ENCODE assay signal across 9 cellular contexts in the genomic region with DNA sequence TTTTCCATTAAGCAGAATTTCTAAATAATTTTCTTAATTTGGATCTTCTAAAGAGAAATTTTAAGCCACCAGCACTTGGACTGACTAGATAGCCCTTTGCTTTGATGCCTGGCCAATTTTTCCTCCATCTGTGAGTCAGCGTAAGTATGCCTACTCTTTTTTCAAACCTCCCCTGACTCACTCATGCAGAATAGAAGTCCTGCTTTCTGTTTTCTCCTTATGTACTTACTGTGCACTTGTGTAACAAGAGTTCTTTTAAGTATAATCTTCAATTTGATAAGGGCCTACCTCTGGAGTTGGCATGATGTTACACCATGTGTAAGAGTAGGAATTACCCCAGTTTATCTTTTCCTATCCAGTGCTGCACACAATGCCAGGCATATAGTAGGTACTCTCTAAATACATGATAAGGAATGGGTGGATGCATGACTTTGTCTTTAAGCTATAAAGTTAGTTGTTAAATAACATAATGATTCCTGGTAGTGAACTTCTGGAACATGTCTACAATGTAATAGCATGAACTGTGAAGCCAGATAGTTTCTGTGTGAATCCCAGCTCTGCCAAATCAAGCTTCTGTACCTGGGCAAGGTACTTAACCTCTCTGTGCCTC.
DNase-seq lines count a peak whose midpoint lies in the region; ATAC-seq and TF ChIP-seq lines count a peak whose summit lies in the region.
"Had no signal": no experiment of that assay in that cellular context is flagged by ENCODE, and none has a peak within 500 bp of the region (broad histone marks: within the 10 kb centered on the region; RNA-seq: fewer than 3 reads in every experiment).

No MANE protein-coding gene starts in this region.

- CTCF ChIA-PET in T-cell (lab: Charles Lee): no interaction called here

- POLR2A ChIA-PET in T-cell (lab: Charles Lee): no interaction called here

- peaks cover 2% of the 10 kb centered on the region for H3K4me1 Mint-ChIP-seq in activated naive CD8-positive, alpha-beta T cell treated with anti-CD3 and anti-CD28 coated beads for 36 hours
- H3K4me1 Mint-ChIP-seq in T-cell: peaks cover 0 to 2% (median 0%) of the 10 kb centered on the region in 3 donors
- H3K4me1 Mint-ChIP-seq: activated CD4-positive, alpha-beta T cell treated with anti-CD3 and anti-CD28 coated beads for 36 hours had no signal

- TF ChIP-seq POLR2A in body of pancreas (IDR thresholded peaks at IDR 0.05) (no peak), suprapubic skin (IDR thresholded peaks at IDR 0.05) (no peak)

- peak overlapping the region; percentile 58 to 84 (median 71) for H3K27ac ChIP-seq in body of pancreas
- H3K27ac ChIP-seq in suprapubic skin: peak overlapping the region; percentile 43

- no peaks in the 10 kb centered on the region for H3K36me3 Mint-ChIP-seq in activated naive CD8-positive, alpha-beta T cell treated with anti-CD3 and anti-CD28 coated beads for 36 hours
- peaks cover 4% of the 10 kb centered on the region for H3K36me3 Mint-ChIP-seq in T-cell

- TF ChIP-seq CTCF in body of pancreas (IDR thresholded peaks at IDR 0.05): no peak
- no peak for TF ChIP-seq CTCF in suprapubic skin (IDR thresholded peaks at IDR 0.05)

- H3K9me3 ChIP-seq in body of pancreas (no peaks in the 10 kb centered on the region), suprapubic skin (no peaks in the 10 kb centered on the region)

- H3K4me3 ChIP-seq in body of pancreas (no peak overlapping the region), suprapubic skin (peak overlapping the region; percentile 35)

- peak; percentile 95 for ATAC-seq in body of pancreas
- no peak for ATAC-seq in GM18861 (IDR thresholded peaks at IDR 0.05; ENCODE audit: unreplicated experiment)
- ATAC-seq in T-cell (replicated peaks in 1 of 4): no peak
- ATAC-seq: activated CD4-positive, alpha-beta T cell treated with anti-CD3 and anti-CD28 coated beads for 36 hours had no signal

- WGBS in body of pancreas, 2 donors: 32 to 44% methylated on average over 1 of the region's 1 CpG
- 35% methylated on average over 1 of the region's 1 CpG for WGBS in suprapubic skin

- intact Hi-C loops in body of pancreas (cut with DNase I): no loop called here

- H3K27me3 ChIP-seq in body of pancreas: no peaks in the 10 kb centered on the region
- no peaks in the 10 kb centered on the region for H3K27me3 ChIP-seq in suprapubic skin

- H3K27me3 Mint-ChIP-seq in activated naive CD8-positive, alpha-beta T cell treated with anti-CD3 and anti-CD28 coated beads for 36 hours: no peaks in the 10 kb centered on the region
- H3K27me3 Mint-ChIP-seq in T-cell: no peaks in the 10 kb centered on the region
- H3K27me3 Mint-ChIP-seq: activated CD4-positive, alpha-beta T cell treated with anti-CD3 and anti-CD28 coated beads for 36 hours had no signal

- no peak overlapping the region for H3K27ac Mint-ChIP-seq in activated naive CD8-positive, alpha-beta T cell treated with anti-CD3 and anti-CD28 coated beads for 36 hours
- no peak overlapping the region for H3K27ac Mint-ChIP-seq in T-cell
- H3K27ac Mint-ChIP-seq: activated CD4-positive, alpha-beta T cell treated with anti-CD3 and anti-CD28 coated beads for 36 hours had no signal

- H3K9me3 Mint-ChIP-seq in activated naive CD8-positive, alpha-beta T cell treated with anti-CD3 and anti-CD28 coated beads for 36 hours: no peaks in the 10 kb centered on the region
- peaks cover under 1 to 5% (median under 1%) of the 10 kb centered on the region in 3 donors for H3K9me3 Mint-ChIP-seq in T-cell

- TF ChIP-seq EP300 in suprapubic skin (IDR thresholded peaks at IDR 0.05): no peak

- H3K36me3 ChIP-seq in body of pancreas (replicated peaks in 1 of 2; ENCODE audit: insufficient read depth in 1 of 2, low read depth in 2 of 2) (no peaks in the 10 kb centered on the region), suprapubic skin (no peaks in the 10 kb centered on the region)

- H3K4me1 ChIP-seq in body of pancreas (peaks cover 7% of the 10 kb centered on the region), suprapubic skin (peaks cover 9% of the 10 kb centered on the region)

- peak; percentile 50 for DNase-seq in HT-29 (ENCODE audit: low spot score)
- DNase-seq in body of pancreas: peak; percentile 46 to 75 (median 70)
- DNase-seq in kidney glomerular epithelial cell (lab: John Stamatoyannopoulos, UW): peak; percentile 23
- DNase-seq in suprapubic skin (ENCODE audit: low spot score in 2 of 2): no peak
- DNase-seq in activated CD4-positive, alpha-beta T cell treated with anti-CD3 and anti-CD28 coated beads, Interleukin-2, amount 50 U/mL, for 1 hour: no peak
- DNase-seq in activated naive CD8-positive, alpha-beta T cell treated with anti-CD3 and anti-CD28 coated beads for 36 hours: no peak
- no peak for DNase-seq in T-cell
- DNase-seq: activated CD4-positive, alpha-beta T cell treated with anti-CD3 and anti-CD28 coated beads for 36 hours had no signal

- no peak overlapping the region for H3K4me3 Mint-ChIP-seq in activated naive CD8-positive, alpha-beta T cell treated with anti-CD3 and anti-CD28 coated beads for 36 hours
- H3K4me3 Mint-ChIP-seq in T-cell: no peak overlapping the region
- H3K4me3 Mint-ChIP-seq: activated CD4-positive, alpha-beta T cell treated with anti-CD3 and anti-CD28 coated beads for 36 hours had no signal

Comparison
In these comparisons a context has a peak if more than half of its experiments do, and no peak if none do; other contexts are left out.
1. DNase-seq: peak in HT-29 (single experiment), body of pancreas (4 of 4) and kidney glomerular epithelial cell (single experiment); none in suprapubic skin (0 of 2), activated CD4-positive, alpha-beta T cell treated with anti-CD3 and anti-CD28 coated beads, Interleukin-2, amount 50 U/mL, for 1 hour (single experiment), activated naive CD8-positive, alpha-beta T cell treated with anti-CD3 and anti-CD28 coated beads for 36 hours (single experiment) and T-cell (0 of 34).